In the genomic region with DNA sequence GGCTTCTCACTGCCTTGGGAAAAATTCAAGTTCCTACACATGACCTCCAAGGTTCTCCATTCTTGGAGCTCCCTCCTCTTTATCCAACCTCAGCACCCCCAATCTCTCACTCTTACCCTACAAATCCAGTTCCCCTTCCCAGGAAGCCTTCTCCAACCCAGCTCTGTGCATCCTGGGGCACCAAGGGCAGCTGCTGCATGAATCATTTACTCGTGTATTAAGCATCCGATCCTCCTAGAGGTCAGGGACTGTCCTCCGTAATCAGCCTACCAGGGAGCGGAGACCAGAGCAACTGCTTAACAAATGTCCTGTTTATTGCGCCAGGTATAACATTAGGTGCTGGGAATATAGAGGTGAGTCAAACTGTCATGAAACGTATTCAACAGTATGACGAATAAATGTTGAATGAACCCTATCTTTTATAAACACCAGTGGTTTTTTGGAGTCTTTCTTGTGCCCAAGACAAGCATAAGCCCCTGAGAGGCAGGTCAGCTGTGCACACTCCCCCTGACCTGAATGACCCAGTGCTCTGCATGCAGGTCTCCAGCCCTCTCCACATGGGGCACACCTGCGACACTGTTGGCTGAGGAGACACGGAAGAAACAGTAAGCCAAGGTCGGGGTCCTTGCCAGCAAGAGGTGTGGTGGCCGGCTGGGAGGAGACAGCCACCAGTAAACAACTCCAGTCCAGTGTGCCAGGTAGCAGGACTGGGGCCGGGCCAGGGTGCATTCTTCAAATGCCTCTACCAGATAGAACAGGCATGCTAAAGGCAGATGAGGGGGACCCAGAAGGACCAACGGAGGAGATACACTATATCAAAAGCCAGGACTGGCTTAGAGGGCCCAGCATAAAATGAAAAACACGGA, we compare ENCODE assay signal across 11 cellular contexts. TPM values are rescaled to one million over a fixed set of nuclear protein-coding genes. Genes with fewer than 3 reads are reported as not detected.
A peak's percentile ranks its signal among the peaks of the same experiment; 100 is the strongest.
DNase-seq lines count a peak whose midpoint lies in the region; ATAC-seq, FAIRE-seq and TF ChIP-seq lines count a peak whose summit lies in the region.
"Had no signal": no experiment of that assay in that cellular context is flagged by ENCODE, and none has a peak within 500 bp of the region (broad histone marks: within the 10 kb centered on the region; RNA-seq: fewer than 3 reads in every experiment).

No MANE protein-coding gene starts in this region.

- peak overlapping the region; percentile 69 for H3K27ac Mint-ChIP-seq in activated B cell treated with CpG ODN at 0.5 μM for 24 hours

- H3K27me3 Mint-ChIP-seq in activated B cell treated with CpG ODN at 0.5 μM for 24 hours: no peaks in the 10 kb centered on the region

- TF ChIP-seq CTCF in activated B cell treated with CpG ODN at 0.5 μM for 24 hours (IDR thresholded peaks at IDR 0.05) (no peak), heart left ventricle (IDR thresholded peaks at IDR 0.05) (no peak), pancreas (IDR thresholded peaks at IDR 0.05) (no peak), esophagus muscularis mucosa (IDR thresholded peaks at IDR 0.05) (no peak)

- no peak for FAIRE-seq in pancreas (lab: Jason Lieb, UNC)

- CTCF ChIA-PET in activated B cell treated with CpG ODN at 0.5 μM for 24 hours (lab: Charles Lee): interaction anchor here (2.8 kb wide), 1 partner anchor 35 kb away, joined by 12 read pairs; no protein-coding TSS in a partner anchor

- TF ChIP-seq EP300 in esophagus muscularis mucosa (IDR thresholded peaks at IDR 0.05): no peak

- TF ChIP-seq POLR2A in heart left ventricle (IDR thresholded peaks at IDR 0.05) (no peak), esophagus muscularis mucosa (IDR thresholded peaks at IDR 0.05; ENCODE audit: low read depth) (no peak)

- H3K36me3 Mint-ChIP-seq in activated B cell treated with CpG ODN at 0.5 μM for 24 hours (ENCODE audit: low read depth): peaks cover 22% of the 10 kb centered on the region

- WGBS in heart left ventricle, 4 donors: 48 to 58% (median 49%) methylated on average over 14 of the region's 14 CpGs
- 12 to 19% methylated on average over 14 of the region's 14 CpGs for WGBS in pancreas, 2 donors
- 78% methylated on average over 14 of the region's 14 CpGs for WGBS in esophagus muscularis mucosa

- peak overlapping the region in 11 of 12 donors; percentile 66 to 92 (median 81) for H3K27ac ChIP-seq in heart left ventricle
- H3K27ac ChIP-seq in pancreas: peak overlapping the region; percentile 58 to 70 (median 65)
- H3K27ac ChIP-seq in esophagus muscularis mucosa (replicated peaks in 1 of 4): peak overlapping the region in 1 of 4 donors; percentile 18
- H3K27ac ChIP-seq: PC-9 had no signal

- peaks cover 0 to 5% (median 0%) of the 10 kb centered on the region in 9 donors for H3K36me3 ChIP-seq in heart left ventricle
- no peaks in the 10 kb centered on the region for H3K36me3 ChIP-seq in pancreas
- no peaks in the 10 kb centered on the region for H3K36me3 ChIP-seq in esophagus muscularis mucosa

- peaks cover 96% of the 10 kb centered on the region for H3K4me1 Mint-ChIP-seq in activated B cell treated with CpG ODN at 0.5 μM for 24 hours

- H3K9me3 ChIP-seq in heart left ventricle (no peaks in the 10 kb centered on the region), pancreas (no peaks in the 10 kb centered on the region), esophagus muscularis mucosa (no peaks in the 10 kb centered on the region)

- POLR2A ChIA-PET in activated B cell treated with CpG ODN at 0.5 μM for 24 hours (lab: Charles Lee): interaction anchor here (5.8 kb wide), 1 partner anchor 25 kb away, joined by 167 read pairs; the partner anchor contains the start of gene ANP32A

- H3K27me3 ChIP-seq in heart left ventricle (no peaks in the 10 kb centered on the region), pancreas (no peaks in the 10 kb centered on the region), esophagus muscularis mucosa (no peaks in the 10 kb centered on the region)

- H3K4me1 ChIP-seq in heart left ventricle (peaks cover 33 to 100% (median 98%) of the 10 kb centered on the region in 12 donors), pancreas (peaks cover 50 to 72% (median 56%) of the 10 kb centered on the region in 3 donors), esophagus muscularis mucosa (peaks cover 94 to 99% (median 97%) of the 10 kb centered on the region in 4 donors)

- H3K4me3 Mint-ChIP-seq in activated B cell treated with CpG ODN at 0.5 μM for 24 hours: no peak overlapping the region

- peak; percentile 88 for DNase-seq in G401 (ENCODE audit: low spot score)
- no peak for DNase-seq in activated B cell treated with CpG ODN at 0.5 μM for 24 hours
- DNase-seq in heart left ventricle: peak in 2 of 5 donors; percentile 32 to 62
- peak; percentile 82 to 95 (median 94) for DNase-seq in pancreas
- no peak for DNase-seq in SK-N-DZ (ENCODE audit: low spot score)
- no peak for DNase-seq in SW 1271 (lab: John Stamatoyannopoulos, UW)
- DNase-seq in esophagus muscularis mucosa (ENCODE audit: extremely low spot score): no peak
- no peak for DNase-seq in NCI-H1105 (lab: John Stamatoyannopoulos, UW)
- DNase-seq: dermis blood vessel endothelial cell; PC-9; stimulated activated CD4-positive, alpha-beta T cell treated with anti-CD3 and anti-CD28 coated beads, Interleukin-12 subunit alpha, Interleukin-12 subunit beta, amount 100 ng/mL, for 4 hours had no signal

- ATAC-seq in activated B cell treated with CpG ODN at 0.5 μM for 24 hours (ENCODE audit: low read depth) (no peak), heart left ventricle (peak in 1 of 4 donors; percentile 6), pancreas (peak; percentile 83 to 91 (median 86))

- in situ Hi-C loops in G401 (cut with HindIII; ENCODE audit: low sequenced_read_pairs): no loop called here

- H3K4me3 ChIP-seq in heart left ventricle (no peak overlapping the region), pancreas (no peak overlapping the region), esophagus muscularis mucosa (no peak overlapping the region)
- H3K4me3 ChIP-seq: PC-9 had no signal

- intact Hi-C loops in activated B cell treated with CpG ODN at 0.5 μM for 24 hours (cut with micrococcal nuclease): loop anchor here (5.0 kb wide), 1 partner anchor 969 kb away; no protein-coding TSS in a partner anchor
- intact Hi-C loops in heart left ventricle (cut with DNase I): loop anchor here in 1 of 10 donors (10.0 kb wide), 1 partner anchor 88 kb away; no protein-coding TSS in a partner anchor
- intact Hi-C loops in pancreas (cut with DNase I): no loop called here
- intact Hi-C loops in esophagus muscularis mucosa (cut with DNase I): no loop called here

- H3K9me3 Mint-ChIP-seq in activated B cell treated with CpG ODN at 0.5 μM for 24 hours: no peaks in the 10 kb centered on the region

RNA-seq across cellular contexts. Expression of gene ANP32A, which starts 27.6 kb away (rescaled TPM):
- total RNA-seq in G401 (2014; rRNA removed; shearing (Covaris generic)): 35.3 and 124 TPM in 2 replicates
- 199 and 218 TPM in 2 replicates for total RNA-seq in activated B cell treated with CpG ODN at 0.5 μM for 24 hours
- 100 to 1,000 TPM in 8 of 9 donors, 10 to 100 TPM in 1; 55.7 to 202 (median 142) TPM for total RNA-seq in heart left ventricle
- 100 to 1,000 TPM; 134 to 195 TPM for polyA plus RNA-seq in heart left ventricle
- 10 to 100 TPM; 26.9 to 64.3 (median 41.4) TPM for total RNA-seq in pancreas
- polyA plus RNA-seq in pancreas: 10 to 100 TPM; 26.0 to 42.3 TPM
- polyA plus RNA-seq in SK-N-DZ (2014; cell fraction: cytosol; rRNA removed): 160 and 194 TPM in 2 replicates
- polyA plus RNA-seq in SK-N-DZ (2014; cell fraction: nucleus; rRNA removed): 68.4 and 81.7 TPM in 2 replicates
- total RNA-seq in esophagus muscularis mucosa: 10 to 100 TPM; 35.3 to 64.1 (median 51.1) TPM

Comparison
In these comparisons a context has a peak if more than half of its experiments do, and no peak if none do; other contexts are left out.
1. DNase-seq: peak in G401 (single experiment) and pancreas (6 of 6); none in activated B cell treated with CpG ODN at 0.5 μM for 24 hours (single experiment), SK-N-DZ (single experiment), SW 1271 (0 of 2), esophagus muscularis mucosa (single experiment) and NCI-H1105 (single experiment).